In genomic region chr1:94022471-94023189, GRCh38 we compare ENCODE assay signal across 1 cellular context.
TF ChIP-seq lines count a peak whose summit lies in the region.

No MANE protein-coding gene starts in this region.

TF ChIP-seq in HepG2, 621 proteins besides CTCF, POLR2A, EP300 and RAD21 (continued from another document and continues in another):
- TF ChIP-seq PRDM15 (CRISPR knock-in tag; IDR thresholded peaks at IDR 0.05): no peak
- no peak for TF ChIP-seq NFKBIZ (CRISPR knock-in tag; IDR thresholded peaks at IDR 0.05)
- no peak for TF ChIP-seq ZNF547 (CRISPR knock-in tag; IDR thresholded peaks at IDR 0.05)
- TF ChIP-seq KDM4B (CRISPR knock-in tag; IDR thresholded peaks at IDR 0.05): no peak
- TF ChIP-seq ZBTB7B (CRISPR knock-in tag; IDR thresholded peaks at IDR 0.05): no peak
- no peak for TF ChIP-seq RNF219 (CRISPR knock-in tag; IDR thresholded peaks at IDR 0.05)
- TF ChIP-seq ZNF766 (CRISPR knock-in tag; IDR thresholded peaks at IDR 0.05; ENCODE audit: borderline replicate concordance): no peak
- no peak for TF ChIP-seq ATM (IDR thresholded peaks at IDR 0.05; ENCODE audit: borderline replicate concordance)
- TF ChIP-seq TGIF2 (CRISPR knock-in tag; IDR thresholded peaks at IDR 0.05): no peak
- no peak for TF ChIP-seq SALL2 (CRISPR knock-in tag; IDR thresholded peaks at IDR 0.05)
- TF ChIP-seq ELK4 (CRISPR knock-in tag; IDR thresholded peaks at IDR 0.05; ENCODE audit: borderline replicate concordance): no peak
- TF ChIP-seq ZSCAN31 (CRISPR knock-in tag; IDR thresholded peaks at IDR 0.05; ENCODE audit: low read depth): no peak
- TF ChIP-seq ZGPAT (CRISPR knock-in tag; IDR thresholded peaks at IDR 0.05): no peak
- no peak for TF ChIP-seq FOXP4 (CRISPR knock-in tag; IDR thresholded peaks at IDR 0.05)
- no peak for TF ChIP-seq ZSCAN5A (CRISPR knock-in tag; IDR thresholded peaks at IDR 0.05; ENCODE audit: borderline replicate concordance)
- TF ChIP-seq SIN3A (IDR thresholded peaks at IDR 0.05; ENCODE audit: borderline replicate concordance, low read depth, low read length): no peak
- TF ChIP-seq TRIM24 (CRISPR knock-in tag; IDR thresholded peaks at IDR 0.05): no peak
- no peak for TF ChIP-seq HIVEP1 (CRISPR knock-in tag; IDR thresholded peaks at IDR 0.05)
- TF ChIP-seq GLI4 (CRISPR knock-in tag; IDR thresholded peaks at IDR 0.05; ENCODE audit: borderline replicate concordance): no peak
- no peak for TF ChIP-seq ZNF264 (CRISPR knock-in tag; IDR thresholded peaks at IDR 0.05)
- TF ChIP-seq ZNF446 (CRISPR knock-in tag; IDR thresholded peaks at IDR 0.05): no peak
- TF ChIP-seq ZNF777 (CRISPR knock-in tag; IDR thresholded peaks at IDR 0.05): no peak
- TF ChIP-seq GZF1 (CRISPR knock-in tag; IDR thresholded peaks at IDR 0.05): no peak
- TF ChIP-seq ZNF878 (CRISPR knock-in tag; IDR thresholded peaks at IDR 0.05): no peak
- no peak for TF ChIP-seq ZNF318 (CRISPR knock-in tag; IDR thresholded peaks at IDR 0.05)
- no peak for TF ChIP-seq GLMP (CRISPR knock-in tag; IDR thresholded peaks at IDR 0.05; ENCODE audit: borderline replicate concordance)
- no peak for TF ChIP-seq MTF2 (CRISPR knock-in tag; IDR thresholded peaks at IDR 0.05; ENCODE audit: borderline replicate concordance)
- TF ChIP-seq TBP (CRISPR knock-in tag; IDR thresholded peaks at IDR 0.05): no peak
- no peak for TF ChIP-seq ZNF432 (CRISPR knock-in tag; IDR thresholded peaks at IDR 0.05; ENCODE audit: borderline replicate concordance)
- 0 out of 2 replicates have a peak, but pooled peaks have one; percentile 36 for TF ChIP-seq THAP9 (CRISPR knock-in tag; IDR thresholded peaks at IDR 0.05; ENCODE audit: borderline replicate concordance)
- TF ChIP-seq ZNF747 (CRISPR knock-in tag; IDR thresholded peaks at IDR 0.05; ENCODE audit: borderline replicate concordance): no peak
- no peak for TF ChIP-seq ZNF230 (CRISPR knock-in tag; IDR thresholded peaks at IDR 0.05)
